8 cellular contexts compared by ENCODE assay signal in the genomic region with DNA sequence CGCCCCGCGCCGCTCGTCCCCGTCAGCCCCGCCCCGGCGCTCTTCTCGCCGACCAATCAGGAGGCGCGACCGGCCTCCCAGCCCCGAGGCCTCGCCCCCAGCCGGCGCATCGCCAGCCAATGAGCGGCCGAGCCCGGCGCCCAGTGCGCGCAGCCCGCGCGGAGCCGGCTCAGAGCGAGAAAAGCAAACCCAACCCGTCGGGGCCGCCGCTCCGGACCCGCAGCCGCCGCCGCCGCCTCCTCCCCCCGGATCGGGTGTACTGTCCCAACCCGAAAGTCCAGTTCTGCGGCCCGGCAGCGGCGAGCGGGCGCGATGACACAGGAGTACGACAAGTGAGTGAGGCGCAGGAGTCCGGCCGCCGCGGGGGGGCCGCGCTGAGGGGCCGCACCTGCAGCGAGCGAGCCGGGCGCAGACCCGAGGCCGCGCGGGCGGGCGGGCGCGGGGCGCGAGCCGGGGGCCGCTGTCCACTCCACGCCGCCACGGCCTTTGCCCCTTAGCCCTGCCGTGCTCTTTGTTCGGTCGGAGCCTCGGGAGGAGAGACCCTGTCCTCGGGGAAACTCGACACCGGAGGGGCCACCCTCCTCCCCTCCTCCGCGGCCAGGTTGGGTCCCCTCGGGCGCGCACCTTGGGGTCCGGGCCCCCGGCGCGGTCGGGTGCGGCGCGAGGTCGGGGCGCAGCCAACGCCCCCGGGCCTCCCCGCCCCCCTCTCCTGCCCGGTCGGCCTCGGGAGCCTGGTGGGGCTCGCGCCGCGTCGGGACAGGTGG. TPM values are rescaled to one million over a fixed set of nuclear protein-coding genes. Genes with fewer than 3 reads are reported as not detected.
DNase-seq lines count a peak whose midpoint lies in the region; ATAC-seq and TF ChIP-seq lines count a peak whose summit lies in the region.

Gene GRHL1, plus strand, starts transcription at position 172 of the 764 bp plus-strand sequence. Its CDS starts 141 bp downstream, at position 313.

- H3K36me3 ChIP-seq in GM23338 (ENCODE audit: insufficient read depth) = no peaks in the 10 kb centered on the region
- no peaks in the 10 kb centered on the region for H3K36me3 ChIP-seq in Karpas-422 (ENCODE audit: insufficient read depth, low read length)
- H3K36me3 ChIP-seq in fibroblast of lung (ENCODE audit: control insufficient read depth, insufficient read depth, low read length) = no peaks in the 10 kb centered on the region

- H3K27ac ChIP-seq in GM23338 (ENCODE audit: low read depth) = no peak within 1 kb of the TSS
- H3K27ac ChIP-seq in Karpas-422 (ENCODE audit: low read length) = no peak within 1 kb of the TSS
- H3K27ac ChIP-seq in fibroblast of lung (ENCODE audit: insufficient read depth, low read length) = no peak within 1 kb of the TSS

- intact Hi-C loops in activated T-helper 1 cell treated with anti-CD3 and anti-CD28 coated beads, Interleukin-12 subunit alpha, Interleukin-12 subunit beta, Interleukin-2, Interleukin-4 antibody, amounts not matched to agents 30 ng/mL and 10 ng/mL and 1 ng/mL, durations not matched to agents 14 hours and 24 hours and 36 hours (cut with micrococcal nuclease) = loop anchor here (1.0 to 10.0 kb wide), 8 partner anchors 25 to 528 kb away; partner anchors contain the start of genes CPSF3, ITGB1BP1 and TAF1B

- H3K4me3 ChIP-seq in GM23338 (peak within 1 kb of the TSS; percentile 77), Karpas-422 (ENCODE audit: low read length) (peak within 1 kb of the TSS; percentile 67), fibroblast of lung (replicated peaks in 1 of 4; ENCODE audit: control extremely low read depth in 1 of 4, insufficient read depth in 1 of 4, low read depth in 3 of 4, low read length in 4 of 4) (peak within 1 kb of the TSS; percentile 12 to 65 (median 44))

- H3K9me3 ChIP-seq in Karpas-422 (ENCODE audit: low read length) = no peaks in the 10 kb centered on the region
- H3K9me3 ChIP-seq in fibroblast of lung (ENCODE audit: control insufficient read depth, insufficient read depth, low read depth, low read length) = no peaks in the 10 kb centered on the region

- H3K27me3 Mint-ChIP-seq in GM23338 (ENCODE audit: insufficient read depth, low read depth, poor library complexity) (peaks cover 24% of the 10 kb centered on the region), naive B cell (peaks cover 47 to 55% (median 51%) of the 10 kb centered on the region in 3 donors)
- H3K27me3 Mint-ChIP-seq in activated T-helper 1 cell treated with anti-CD3 and anti-CD28 coated beads, Interleukin-12 subunit alpha, Interleukin-12 subunit beta, Interleukin-2, Interleukin-4 antibody, amounts not matched to agents 30 ng/mL and 10 ng/mL and 1 ng/mL, durations not matched to agents 14 hours and 24 hours and 36 hours (ENCODE audit: insufficient read depth) = peaks cover 53% of the 10 kb centered on the region

- H3K4me1 Mint-ChIP-seq in GM23338 (peaks cover 10% of the 10 kb centered on the region), naive B cell (peaks cover 11 to 17% (median 16%) of the 10 kb centered on the region in 3 donors)
- peaks cover 24% of the 10 kb centered on the region for H3K4me1 Mint-ChIP-seq in activated T-helper 1 cell treated with anti-CD3 and anti-CD28 coated beads, Interleukin-12 subunit alpha, Interleukin-12 subunit beta, Interleukin-2, Interleukin-4 antibody, amounts not matched to agents 30 ng/mL and 10 ng/mL and 1 ng/mL, durations not matched to agents 14 hours and 24 hours and 36 hours (ENCODE audit: low read depth)

- H3K27ac Mint-ChIP-seq in GM23338 (no peak within 1 kb of the TSS), naive B cell (peak within 1 kb of the TSS in 5 of 6 donors; percentile 71 to 92 (median 83))
- H3K27ac Mint-ChIP-seq in activated T-helper 1 cell treated with anti-CD3 and anti-CD28 coated beads, Interleukin-12 subunit alpha, Interleukin-12 subunit beta, Interleukin-2, Interleukin-4 antibody, amounts not matched to agents 30 ng/mL and 10 ng/mL and 1 ng/mL, durations not matched to agents 14 hours and 24 hours and 36 hours = peak within 1 kb of the TSS; percentile 82

- H4K20me1 ChIP-seq in GM23338 (replicated peaks; ENCODE audit: insufficient read depth) (no peaks in the 10 kb centered on the region), Karpas-422 (ENCODE audit: insufficient read depth, low read depth, low read length) (no peaks in the 10 kb centered on the region), fibroblast of lung (ENCODE audit: control insufficient read depth, extremely low read depth, insufficient read depth, low read length) (no peaks in the 10 kb centered on the region)

- H3K9ac ChIP-seq in Karpas-422 (ENCODE audit: low read length) (peak within 1 kb of the TSS; percentile 74), fibroblast of lung (ENCODE audit: insufficient read depth, low read length) (no peak within 1 kb of the TSS)

- H3K79me2 ChIP-seq in GM23338 (replicated peaks; ENCODE audit: insufficient read depth) (no peaks in the 10 kb centered on the region), Karpas-422 (ENCODE audit: low read length) (no peaks in the 10 kb centered on the region), fibroblast of lung (ENCODE audit: control insufficient read depth, insufficient read depth, low read length) (no peaks in the 10 kb centered on the region)

- H3K4me3 Mint-ChIP-seq in GM23338 (peak within 1 kb of the TSS; percentile 78), naive B cell (peak within 1 kb of the TSS; percentile 71 to 93 (median 90))
- peak within 1 kb of the TSS; percentile 85 for H3K4me3 Mint-ChIP-seq in activated T-helper 1 cell treated with anti-CD3 and anti-CD28 coated beads, Interleukin-12 subunit alpha, Interleukin-12 subunit beta, Interleukin-2, Interleukin-4 antibody, amounts not matched to agents 30 ng/mL and 10 ng/mL and 1 ng/mL, durations not matched to agents 14 hours and 24 hours and 36 hours

- H2AFZ ChIP-seq in GM23338 = peak within 1 kb of the TSS; percentile 98
- H2AFZ ChIP-seq in Karpas-422 (ENCODE audit: low read length) = peak within 1 kb of the TSS; percentile 91
- H2AFZ ChIP-seq in fibroblast of lung (ENCODE audit: low read length) = peak within 1 kb of the TSS; percentile 16

- no peaks in the 10 kb centered on the region for H3K9me2 ChIP-seq in GM23338 (ENCODE audit: insufficient read depth)
- H3K9me2 ChIP-seq in Karpas-422 (replicated peaks; ENCODE audit: insufficient read depth, low read length) = no peaks in the 10 kb centered on the region

- H3K36me3 Mint-ChIP-seq in GM23338 (ENCODE audit: low read depth) (no peaks in the 10 kb centered on the region), naive B cell (no peaks in the 10 kb centered on the region)
- no peaks in the 10 kb centered on the region for H3K36me3 Mint-ChIP-seq in activated T-helper 1 cell treated with anti-CD3 and anti-CD28 coated beads, Interleukin-12 subunit alpha, Interleukin-12 subunit beta, Interleukin-2, Interleukin-4 antibody, amounts not matched to agents 30 ng/mL and 10 ng/mL and 1 ng/mL, durations not matched to agents 14 hours and 24 hours and 36 hours (ENCODE audit: low read depth)

- H3K4me2 ChIP-seq in GM23338 = peak within 1 kb of the TSS; percentile 84
- peak within 1 kb of the TSS; percentile 79 for H3K4me2 ChIP-seq in Karpas-422 (ENCODE audit: low read depth, low read length, poor library complexity, severe bottlenecking)
- peak within 1 kb of the TSS; percentile 79 for H3K4me2 ChIP-seq in fibroblast of lung (ENCODE audit: extremely low read depth, insufficient read depth, low read length)

- no peaks in the 10 kb centered on the region for H3K9me3 Mint-ChIP-seq in GM23338
- no peaks in the 10 kb centered on the region for H3K9me3 Mint-ChIP-seq in activated T-helper 1 cell treated with anti-CD3 and anti-CD28 coated beads, Interleukin-12 subunit alpha, Interleukin-12 subunit beta, Interleukin-2, Interleukin-4 antibody, amounts not matched to agents 30 ng/mL and 10 ng/mL and 1 ng/mL, durations not matched to agents 14 hours and 24 hours and 36 hours
- no peaks in the 10 kb centered on the region for H3K9me3 Mint-ChIP-seq in naive B cell

- H3K4me1 ChIP-seq in GM23338 (ENCODE audit: insufficient read depth) (no peaks in the 10 kb centered on the region), Karpas-422 (ENCODE audit: low read length) (no peaks in the 10 kb centered on the region; the same call in 1 of the 2 replicates), fibroblast of lung (ENCODE audit: control insufficient read depth, extremely low read depth, insufficient read depth, low read length) (peaks cover 2% of the 10 kb centered on the region)

- H3F3A ChIP-seq in GM23338 (replicated peaks; ENCODE audit: low read depth) = no peaks in the 10 kb centered on the region

- peaks cover 40% of the 10 kb centered on the region for H3K27me3 ChIP-seq in GM23338 (ENCODE audit: insufficient read depth)
- H3K27me3 ChIP-seq in Karpas-422 (ENCODE audit: low read length) = no peaks in the 10 kb centered on the region
- no peaks in the 10 kb centered on the region for H3K27me3 ChIP-seq in fibroblast of lung (ENCODE audit: control insufficient read depth, insufficient read depth, low read length)

- ATAC-seq in GM23338 = peak; percentile 89
- peak; percentile 92 to 93 for ATAC-seq in naive B cell (ENCODE audit: low read depth in 2 of 2)

- TF ChIP-seq CTCF in GM23338 (conservative IDR thresholded peaks at IDR 0.05; ENCODE audit: low read depth in 2 of 2) = no peak
- no peak for TF ChIP-seq CTCF in fibroblast of lung (conservative IDR thresholded peaks at IDR 0.05 in 1 of 2, IDR thresholded peaks at IDR 0.05 in 1 of 2; ENCODE audit: low read depth in 1 of 2, low read length in 2 of 2)

- DNase-seq in DMS53 (lab: John Stamatoyannopoulos, UW) (peak; percentile 95), GM23338 (ENCODE audit: low spot score) (peak; percentile 95), Karpas-422 (peak; percentile 96), RKO (ENCODE audit: low spot score) (peak; percentile 90), fibroblast of lung (ENCODE audit: low read depth in 2 of 2) (peak; percentile 83 to 88), naive B cell (peak; percentile 88)
- peak; percentile 92 for DNase-seq in activated T-helper 1 cell treated with anti-CD3 and anti-CD28 coated beads, Interleukin-12 subunit alpha, Interleukin-12 subunit beta, Interleukin-2, Interleukin-4 antibody, amounts not matched to agents 30 ng/mL and 10 ng/mL and 1 ng/mL, durations not matched to agents 14 hours and 24 hours and 36 hours (ENCODE audit: low spot score)
- peak; percentile 79 to 80 for DNase-seq in stimulated activated CD8-positive, alpha-beta memory T cell treated with anti-CD3 and anti-CD28 coated beads, Interleukin-7, amount 100 ng/mL, for 48 hours (ENCODE audit: extremely low read depth in 1 of 2, low read depth in 1 of 2)

RNA-seq across cellular contexts. Expression of gene GRHL1, which starts in this region (rescaled TPM):
- 2.5 and 4.2 TPM in 2 replicates for total RNA-seq in GM23338 (2014; rRNA removed; shearing (Covaris generic))
- polyA plus RNA-seq in GM23338 (2016; fragmentation: Nextera tagmentation; extraction: Ambion mirVana) = 2.8 and 2.9 TPM in 2 replicates
- 1.3 TPM in 1 of 2 replicates, not detected in the other for total RNA-seq in Karpas-422 (2014; rRNA removed; shearing (Covaris generic); ENCODE audit: low replicate concordance)
- 1.4 and 1.5 TPM in 2 replicates for total RNA-seq in activated T-helper 1 cell treated with anti-CD3 and anti-CD28 coated beads, Interleukin-12 subunit alpha, Interleukin-12 subunit beta, Interleukin-2, Interleukin-4 antibody, amounts not matched to agents 30 ng/mL and 10 ng/mL and 1 ng/mL, durations not matched to agents 14 hours and 24 hours and 36 hours
- 0.77 and 0.99 TPM in 2 replicates for total RNA-seq in fibroblast of lung
- 0.65 and 0.69 TPM in 2 replicates for polyA plus RNA-seq in fibroblast of lung
- 0.41 and 0.62 TPM in 2 replicates for polyA plus RNA-seq in fibroblast of lung (2012)
- 0.22 TPM in 1 of 2 replicates, not detected in the other for polyA minus RNA-seq in fibroblast of lung (ENCODE audit: low replicate concordance)
- polyA plus RNA-seq in naive B cell (ENCODE audit: low read depth in 6 of 6) = under 1 TPM in 5 of 6 donors, not detected in 1; 0.09 to 0.89 (median 0.41) TPM

Comparison
In these comparisons a context has a peak if more than half of its experiments do, and no peak if none do; other contexts are left out.
1. Peak in DNase-seq, H3K4me3 ChIP-seq and H3K4me2 ChIP-seq in fibroblast of lung; RNA of the gene not detected or under 1 TPM.
2. Peak in DNase-seq and ATAC-seq in naive B cell; RNA of the gene not detected or under 1 TPM.
3. H2AFZ ChIP-seq: peak in every context shown above with its lines; median percentile 98 in GM23338; 91 in Karpas-422; 16 in fibroblast of lung.